ENCODE assay signal across 12 cellular contexts in the genomic region with DNA sequence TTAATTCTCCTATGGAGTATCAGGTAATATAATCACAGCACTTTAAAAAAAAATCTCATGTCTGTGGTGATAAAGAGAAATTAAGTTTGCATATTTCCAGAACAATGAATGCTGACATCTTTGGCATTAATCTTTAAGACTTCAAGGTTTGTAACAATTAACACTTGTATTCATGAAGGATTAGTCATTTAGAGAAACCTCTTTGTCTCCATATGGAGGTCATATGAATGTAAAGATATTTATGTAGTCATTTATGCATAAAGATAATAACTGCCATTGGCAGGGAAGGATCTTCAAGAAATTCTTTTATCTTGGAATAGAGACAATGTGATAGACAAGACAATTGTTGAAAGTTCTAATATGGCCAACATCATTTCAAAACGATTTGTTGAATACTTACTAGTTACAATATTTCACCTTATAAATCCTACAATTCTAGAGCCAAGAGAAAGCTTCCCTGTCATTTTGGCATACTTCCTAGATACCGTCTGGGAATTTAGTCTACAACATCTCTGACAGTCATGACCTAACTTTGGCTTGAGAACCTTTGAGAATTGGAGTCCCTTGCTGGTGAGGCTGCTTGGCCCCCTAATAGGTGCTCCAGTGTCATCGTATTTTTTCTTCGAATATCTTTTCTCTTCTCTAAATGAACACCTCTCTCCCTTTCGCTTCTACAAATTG.
"Had no signal": no experiment of that assay in that cellular context is flagged by ENCODE, and none has a peak within 500 bp of the region (broad histone marks: within the 10 kb centered on the region; RNA-seq: fewer than 3 reads in every experiment).

No MANE protein-coding gene starts in this region.

- DNase-seq: activated CD4-positive, alpha-beta T cell treated with anti-CD3 and anti-CD28 coated beads for 48 hours; activated CD8-positive, alpha-beta memory T cell treated with anti-CD3 and anti-CD28 coated beads for 24 hours; activated naive CD4-positive, alpha-beta T cell treated with anti-CD3 and anti-CD28 coated beads for 36 hours; heart left ventricle; left ventricle myocardium inferior; mesendoderm; stimulated activated CD4-positive, alpha-beta T cell treated with anti-CD3 and anti-CD28 coated beads, Interleukin-15, amount 100 ng/mL, for 24 hours; stimulated activated CD4-positive, alpha-beta T cell treated with anti-CD3 and anti-CD28 coated beads, Interleukin-4, amount 100 ng/mL, for 24 hours; T-helper 1 cell; transverse colon had no signal

- H3K4me3 Mint-ChIP-seq: activated naive CD4-positive, alpha-beta T cell treated with anti-CD3 and anti-CD28 coated beads for 36 hours; activated T-helper 17 cell treated with anti-CD3 and anti-CD28 coated beads, Interleukin-2, amount 50 U/mL, for 72 hours; central memory CD8-positive, alpha-beta T cell had no signal

- H3K4me1 Mint-ChIP-seq: activated T-helper 17 cell treated with anti-CD3 and anti-CD28 coated beads, Interleukin-2, amount 50 U/mL, for 72 hours; central memory CD8-positive, alpha-beta T cell had no signal

- H3K27ac Mint-ChIP-seq: activated naive CD4-positive, alpha-beta T cell treated with anti-CD3 and anti-CD28 coated beads for 36 hours; activated T-helper 17 cell treated with anti-CD3 and anti-CD28 coated beads, Interleukin-2, amount 50 U/mL, for 72 hours had no signal

- H3K9me3 Mint-ChIP-seq: activated naive CD4-positive, alpha-beta T cell treated with anti-CD3 and anti-CD28 coated beads for 36 hours; activated T-helper 17 cell treated with anti-CD3 and anti-CD28 coated beads, Interleukin-2, amount 50 U/mL, for 72 hours; central memory CD8-positive, alpha-beta T cell had no signal

- ATAC-seq: activated T-helper 17 cell treated with anti-CD3 and anti-CD28 coated beads, Interleukin-2, amount 50 U/mL, for 72 hours had no signal

- H3K27me3 Mint-ChIP-seq: activated T-helper 17 cell treated with anti-CD3 and anti-CD28 coated beads, Interleukin-2, amount 50 U/mL, for 72 hours; central memory CD8-positive, alpha-beta T cell had no signal
